19 cellular contexts compared by ENCODE assay signal in genomic region chr1:64265141-64265540, GRCh38.
"Had no signal": no experiment of that assay in that cellular context is flagged by ENCODE, and none has a peak within 500 bp of the region (broad histone marks: within the 10 kb centered on the region; RNA-seq: fewer than 3 reads in every experiment).

No MANE protein-coding gene starts in this region.

- DNase-seq: KBM-7, MV-4-11, NCI-H1048, NCI-H1105, NCI-H1417, NCI-H1436 treated with DMSO at 0.1 percent for 48 hours, NCI-H1694, NCI-H187 treated with DMSO at 0.1 percent for 48 hours, NCI-H2029 treated with DMSO at 0.1 percent for 48 hours, NCI-H226, NCI-H446, NCI-H510A, NCI-H524 treated with DMSO at 0.1 percent for 48 hours, NCI-H69, NCI-H774, Right ventricle myocardium superior, RPMI8226, SK-N-SH, SW 1271 had no signal

- H3K4me2 ChIP-seq: SK-N-SH had no signal

- H3K9ac ChIP-seq: SK-N-SH had no signal

- H3K9me3 ChIP-seq: SK-N-SH had no signal
